In the genomic region with DNA sequence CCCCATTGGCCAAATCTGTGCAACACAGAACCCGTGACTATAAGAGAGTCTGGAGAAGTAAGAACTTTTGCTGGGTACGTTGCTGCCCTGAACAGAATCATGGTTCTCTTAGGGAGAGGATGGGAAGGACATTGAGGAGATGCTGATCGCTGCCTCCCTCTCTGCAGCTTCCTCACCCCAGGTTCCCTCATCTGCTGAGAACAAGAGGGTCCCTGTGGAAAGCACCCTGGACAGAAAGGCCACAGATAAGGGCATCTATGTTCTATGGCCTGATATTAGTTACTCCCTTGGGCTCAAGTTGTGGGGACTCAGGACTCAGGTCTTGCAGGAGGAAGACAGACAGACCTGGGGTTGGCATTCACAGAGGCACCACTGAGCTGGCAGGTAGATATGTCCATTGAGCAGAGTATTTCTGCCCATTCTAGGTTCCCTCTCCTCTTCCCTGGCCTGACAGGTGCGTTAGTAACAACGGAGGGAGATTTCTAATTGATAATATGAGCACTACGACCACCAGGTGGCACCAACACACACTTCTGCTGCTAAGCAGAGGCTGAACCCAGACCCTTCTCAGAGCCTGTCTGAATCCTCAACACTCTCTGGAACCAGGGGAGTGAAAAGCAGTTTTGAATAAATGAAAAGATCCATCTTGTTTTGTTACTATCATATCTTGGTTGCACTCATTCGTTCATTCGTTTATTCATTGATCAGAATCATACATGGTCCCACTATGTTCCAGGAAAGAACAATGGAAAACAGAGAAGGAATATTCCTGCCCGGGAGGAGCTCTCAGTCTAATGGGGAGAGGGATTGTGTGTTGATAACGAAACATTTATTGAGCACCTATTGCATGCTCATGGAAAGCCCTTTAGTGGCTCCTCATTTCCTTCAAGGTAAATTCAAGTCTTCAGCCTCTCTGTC, we compare ENCODE assay signal across 8 cellular contexts.
DNase-seq lines count a peak whose midpoint lies in the region; ATAC-seq lines count a peak whose summit lies in the region.

No MANE protein-coding gene starts in this region.

- ATAC-seq in GM21786 (IDR thresholded peaks at IDR 0.05; ENCODE audit: unreplicated experiment), result peak; percentile 78
- ATAC-seq in HG02840 (IDR thresholded peaks at IDR 0.05; ENCODE audit: low FRiP score, unreplicated experiment), result no peak

- DNase-seq in DMS53 (lab: John Stamatoyannopoulos, UW), result peak; percentile 78
- peak; percentile 60 for DNase-seq in NCI-H1092 treated with DMSO at 0.1 percent for 48 hours (lab: John Stamatoyannopoulos, UW)
- DNase-seq in T1000 (lab: John Stamatoyannopoulos, UW), result peak; percentile 25
- peak; percentile 74 for DNase-seq in astrocyte of the hippocampus (ENCODE audit: low read depth, low spot score)
- DNase-seq in iPS-NIHi11 (ENCODE audit: low spot score), result peak; percentile 73
- peak; percentile 76 for DNase-seq in stimulated activated CD4-positive, alpha-beta T cell treated with anti-CD3 and anti-CD28 coated beads, Interleukin-15, amount 100 ng/mL, for 24 hours

Comparison
In these comparisons a context has a peak if more than half of its experiments do, and no peak if none do; other contexts are left out.
1. DNase-seq: peak in every context shown above with its lines; median percentile 78 in DMS53; 76 in stimulated activated CD4-positive, alpha-beta T cell treated with anti-CD3 and anti-CD28 coated beads, Interleukin-15, amount 100 ng/mL, for 24 hours; 74 in astrocyte of the hippocampus; 73 in iPS-NIHi11; 60 in NCI-H1092 treated with DMSO at 0.1 percent for 48 hours; 25 in T1000.